In the genomic region with DNA sequence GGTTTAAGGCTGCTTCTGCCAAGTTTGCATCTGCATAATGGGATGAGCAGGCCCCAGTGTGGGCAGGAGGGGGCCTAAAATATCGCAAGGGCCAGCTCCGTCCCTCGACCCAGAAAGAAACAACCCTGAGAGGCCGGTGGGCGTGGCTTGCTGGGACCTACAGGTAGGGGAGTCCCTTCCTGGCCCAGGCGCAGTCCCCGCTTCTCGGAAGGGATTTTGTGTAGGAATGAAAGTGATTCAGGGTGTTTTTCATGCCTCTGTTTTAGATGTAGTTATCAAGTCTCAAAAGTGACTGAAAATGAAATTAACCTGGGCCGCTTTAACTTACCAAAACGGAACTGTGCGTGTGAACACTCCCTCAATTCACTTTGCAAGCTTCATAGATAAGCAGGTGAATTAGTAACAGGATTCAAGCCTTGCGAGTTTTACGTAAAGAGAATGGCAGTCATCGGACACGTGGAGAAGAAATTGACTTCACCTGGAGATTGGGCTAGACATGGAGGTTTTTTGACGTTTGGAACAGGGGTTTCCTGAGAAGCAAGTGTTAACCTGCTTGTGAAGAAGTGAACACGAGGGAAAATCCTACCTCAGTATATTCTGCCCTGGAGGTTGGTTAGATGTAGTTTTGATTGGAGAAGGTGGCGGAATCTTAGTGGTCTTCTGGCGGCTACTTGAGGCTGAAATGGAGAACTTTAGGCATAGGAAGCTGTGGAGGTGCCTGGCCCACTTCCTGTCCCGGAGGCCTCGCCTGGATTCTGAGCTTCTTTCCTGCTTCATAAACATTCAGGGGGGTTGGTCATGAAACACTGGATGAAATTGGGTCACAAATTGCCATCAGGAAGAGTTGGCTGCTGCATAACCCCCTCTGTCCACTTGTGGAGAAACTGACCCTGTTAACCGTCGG, we compare ENCODE assay signal across 8 cellular contexts. TPM values are rescaled to one million over a fixed set of nuclear protein-coding genes. Genes with fewer than 3 reads are reported as not detected.
DNase-seq lines count a peak whose midpoint lies in the region; ATAC-seq and TF ChIP-seq lines count a peak whose summit lies in the region.

No MANE protein-coding gene starts in this region.

- no peaks in the 10 kb centered on the region for H3K36me3 ChIP-seq in colonic mucosa

- peak; percentile 33 for ATAC-seq in GM19397 (IDR thresholded peaks at IDR 0.05; ENCODE audit: unreplicated experiment)
- peak; percentile 31 for ATAC-seq in HG03521 (IDR thresholded peaks at IDR 0.05; ENCODE audit: unreplicated experiment)

- H3K9me3 ChIP-seq in colonic mucosa = no peaks in the 10 kb centered on the region

- peak overlapping the region; percentile 95 to 98 for H3K9ac ChIP-seq in colonic mucosa (ENCODE audit: low read depth in 2 of 2, low read length in 2 of 2)

- H3K4me1 Mint-ChIP-seq in mesothelial cell of epicardium = peaks cover 36% of the 10 kb centered on the region

- peak overlapping the region; percentile 84 for H3K27ac Mint-ChIP-seq in mesothelial cell of epicardium

- DNase-seq in AML-193 (lab: John Stamatoyannopoulos, UW) (peak; percentile 23), colonic mucosa (peak; percentile 90), mesothelial cell of epicardium (ENCODE audit: low spot score in 2 of 2, unreplicated experiment in 2 of 2) (peak; percentile 42 to 62), AG08395 (ENCODE audit: low spot score) (no peak)
- peak; percentile 61 for DNase-seq in activated CD4-positive, alpha-beta T cell treated with anti-CD3 and anti-CD28 coated beads for 1 hour
- peak; percentile 83 for DNase-seq in stimulated activated CD8-positive, alpha-beta memory T cell treated with anti-CD3 and anti-CD28 coated beads, Interleukin-4, amount 100 ng/mL, for 24 hours (ENCODE audit: low read depth)

- H3K4me3 ChIP-seq in colonic mucosa = peak overlapping the region; percentile 90

- H3K27me3 Mint-ChIP-seq in mesothelial cell of epicardium (ENCODE audit: low read depth) = no peaks in the 10 kb centered on the region

- H3K4me3 Mint-ChIP-seq in mesothelial cell of epicardium = peak overlapping the region; percentile 79

- no peaks in the 10 kb centered on the region for H3K9me3 Mint-ChIP-seq in mesothelial cell of epicardium

- intact Hi-C loops in colonic mucosa (cut with DNase I) = loop anchor here (10.0 kb wide), 1 partner anchor 172 kb away; no protein-coding TSS in a partner anchor

- no peaks in the 10 kb centered on the region for H3K27me3 ChIP-seq in colonic mucosa

- no peaks in the 10 kb centered on the region for H3K4me1 ChIP-seq in colonic mucosa

- peak overlapping the region; percentile 86 for H3K27ac ChIP-seq in colonic mucosa

- H3K36me3 Mint-ChIP-seq in mesothelial cell of epicardium = peaks cover 8% of the 10 kb centered on the region

- TF ChIP-seq CTCF in colonic mucosa (IDR thresholded peaks at IDR 0.05) (no peak), mesothelial cell of epicardium (IDR thresholded peaks at IDR 0.05; ENCODE audit: unreplicated experiment) (no peak)

RNA-seq across cellular contexts. Expression of gene NCK2, which starts 1.7 kb away (rescaled TPM):
- total RNA-seq in colonic mucosa = 10 to 100 TPM; 51.3 to 67.5 TPM
- 57.5 to 59.5 TPM (median 58.9 TPM) in 3 replicates for total RNA-seq in mesothelial cell of epicardium
